8 cellular contexts compared by ENCODE assay signal in the genomic region with DNA sequence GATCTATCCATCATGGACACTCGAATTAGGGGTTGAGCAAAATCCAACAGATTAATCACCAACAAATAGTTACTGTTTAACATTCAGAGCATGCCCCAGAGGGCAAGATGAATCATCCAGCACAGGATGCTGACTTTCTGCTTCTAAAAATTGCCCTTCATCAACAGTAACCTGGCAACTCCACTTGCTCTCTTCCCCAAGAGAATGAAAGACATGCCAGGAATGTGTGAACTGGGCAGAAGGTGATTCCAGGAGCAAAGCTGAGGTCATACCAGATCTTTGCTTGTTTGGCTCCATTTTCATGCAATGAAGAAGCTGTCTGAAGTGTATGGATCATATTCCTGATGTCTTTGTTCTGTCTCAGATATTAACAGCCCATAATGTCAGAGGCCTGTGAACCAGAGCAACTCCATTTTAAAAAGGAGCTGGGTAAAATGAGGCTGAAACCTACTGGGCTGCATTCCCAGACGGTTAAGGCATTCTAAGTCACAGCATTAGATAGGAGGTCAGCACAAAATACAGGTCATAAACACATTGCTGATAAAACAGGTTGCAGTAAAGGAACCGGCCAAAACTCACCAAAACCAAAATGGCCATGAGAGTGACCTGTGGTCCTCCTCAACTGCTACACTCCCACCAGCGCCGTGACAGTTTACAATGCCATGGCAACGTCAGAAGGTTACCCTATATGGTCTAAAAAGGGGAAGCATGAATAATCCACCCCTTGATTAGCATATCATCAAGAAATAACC. TPM values are rescaled to one million over a fixed set of nuclear protein-coding genes. Genes with fewer than 3 reads are reported as not detected.
DNase-seq lines count a peak whose midpoint lies in the region; ATAC-seq and TF ChIP-seq lines count a peak whose summit lies in the region.

No MANE protein-coding gene starts in this region.

- no peak for DNase-seq in CD8-positive, alpha-beta memory T cell
- DNase-seq in SHP77 treated with DMSO at 0.1 percent for 48 hours (lab: John Stamatoyannopoulos, UW) (peak; percentile 16), coronary artery (ENCODE audit: low spot score) (peak; percentile 75)

- no peaks in the 10 kb centered on the region for H3K9me3 Mint-ChIP-seq in CD8-positive, alpha-beta memory T cell

- H3K36me3 Mint-ChIP-seq in CD8-positive, alpha-beta memory T cell, result peaks cover 0 to 10% (median 0%) of the 10 kb centered on the region in 3 donors

- no peaks in the 10 kb centered on the region for H3K27me3 ChIP-seq in CD8-positive, alpha-beta memory T cell (ENCODE audit: insufficient read depth, low read length, poor library complexity, severe bottlenecking)
- no peaks in the 10 kb centered on the region for H3K27me3 ChIP-seq in liver (ENCODE audit: control insufficient read depth in 4 of 4, insufficient read depth in 4 of 4, low read length in 3 of 4)

- peak; percentile 47 to 64 for TF ChIP-seq RAD21 in liver (IDR thresholded peaks at IDR 0.05)

- POLR2A ChIA-PET in CD8-positive, alpha-beta memory T cell (lab: Charles Lee), result interaction anchor here (0.6 to 1.1 kb wide), 2 partner anchors 29 to 454 kb away, joined by 3 read pairs; no protein-coding TSS in a partner anchor
- POLR2A ChIA-PET in HEK293 (lab: Yijun Ruan, JAX), result interaction anchor here (1.2 kb wide), 1 partner anchor 29 kb away, joined by 9 read pairs; the partner anchor contains the start of gene HABP4

- CTCF ChIA-PET in CD8-positive, alpha-beta memory T cell (lab: Charles Lee), result interaction anchor here (1.3 kb wide), 1 partner anchor 12 kb away, joined by 4 read pairs; no protein-coding TSS in a partner anchor
- CTCF ChIA-PET in HEK293 (lab: Yijun Ruan, JAX), result interaction anchor here (0.5 kb wide), 1 partner anchor 838 kb away, joined by 4 read pairs; no protein-coding TSS in a partner anchor

- peaks cover 28 to 35% (median 32%) of the 10 kb centered on the region in 3 donors for H3K4me1 Mint-ChIP-seq in CD8-positive, alpha-beta memory T cell

- H3K9ac ChIP-seq in liver (ENCODE audit: low read depth in 1 of 2, low read length in 2 of 2), result no peak overlapping the region

- peak overlapping the region; percentile 54 to 96 (median 76) for H3K27ac Mint-ChIP-seq in CD8-positive, alpha-beta memory T cell

- WGBS in liver, result 30% methylated on average over 6 of the region's 6 CpGs

- H3K27ac ChIP-seq in CD8-positive, alpha-beta memory T cell (ENCODE audit: low read depth, low read length), result peak overlapping the region; percentile 86
- no peak overlapping the region; the same call in 1 of the 2 replicates for H3K27ac ChIP-seq in HEK293 (ENCODE audit: extremely low read depth, low read depth, low read length)
- peak overlapping the region; percentile 98 to 100 for H3K27ac ChIP-seq in coronary artery
- peak overlapping the region; percentile 97 to 99 for H3K27ac ChIP-seq in liver (ENCODE audit: low read depth in 1 of 2, low read length in 2 of 2)
- peak overlapping the region; percentile 8 for H3K27ac ChIP-seq in temporal lobe (ENCODE audit: low read depth, low read length)

- peaks cover 0 to 3% of the 10 kb centered on the region in 2 donors for H3K27me3 Mint-ChIP-seq in CD8-positive, alpha-beta memory T cell

- TF ChIP-seq CTCF in HEK293 (tag by site-specific recombination; IDR thresholded peaks at IDR 0.05) (no peak), coronary artery (IDR thresholded peaks at IDR 0.05) (no peak), liver (IDR thresholded peaks at IDR 0.05; ENCODE audit: low read depth, low read length, missing input control) (no peak)

- ATAC-seq in HG02938 (IDR thresholded peaks at IDR 0.05; ENCODE audit: unreplicated experiment) (no peak), GM21737 (IDR thresholded peaks at IDR 0.05; ENCODE audit: unreplicated experiment) (no peak)

- H3K4me3 Mint-ChIP-seq in CD8-positive, alpha-beta memory T cell, result peak overlapping the region in 4 of 7 donors; percentile 77 to 97 (median 91)

- H3K4me1 ChIP-seq in CD8-positive, alpha-beta memory T cell (ENCODE audit: insufficient read depth, low read length), result peaks cover 31% of the 10 kb centered on the region
- H3K4me1 ChIP-seq in HEK293 (ENCODE audit: control insufficient read depth, insufficient read depth, low read length) (peaks cover 5% of the 10 kb centered on the region; the same call in 1 of the 2 replicates), liver (ENCODE audit: control insufficient read depth in 4 of 4, insufficient read depth in 4 of 4, low read length in 3 of 4) (peaks cover 4 to 31% (median 27%) of the 10 kb centered on the region in 4 donors)

- no peaks in the 10 kb centered on the region for H3K9me3 ChIP-seq in CD8-positive, alpha-beta memory T cell (ENCODE audit: low read length)
- H3K9me3 ChIP-seq in HEK293 (ENCODE audit: control insufficient read depth, insufficient read depth, low read depth, low read length), result no peaks in the 10 kb centered on the region
- H3K9me3 ChIP-seq in liver (ENCODE audit: control insufficient read depth in 4 of 4, low read length in 3 of 4), result no peaks in the 10 kb centered on the region

- no peak overlapping the region for H3K4me3 ChIP-seq in CD8-positive, alpha-beta memory T cell (ENCODE audit: low read length)
- H3K4me3 ChIP-seq in HEK293 (ENCODE audit: low read depth, low read length), result no peak overlapping the region
- no peak overlapping the region for H3K4me3 ChIP-seq in coronary artery
- no peak overlapping the region for H3K4me3 ChIP-seq in liver (ENCODE audit: low read depth in 1 of 3, low read length in 3 of 3)

- no peaks in the 10 kb centered on the region for H3K36me3 ChIP-seq in CD8-positive, alpha-beta memory T cell (ENCODE audit: insufficient read depth, low read length)
- H3K36me3 ChIP-seq in HEK293 (ENCODE audit: control insufficient read depth in 2 of 2, insufficient read depth in 1 of 2, low read length in 2 of 2) (peaks cover 0 to 7% of the 10 kb centered on the region in 2 experiments; a peak in 2 of 3 replicates), liver (ENCODE audit: control insufficient read depth in 4 of 4, insufficient read depth in 3 of 4, low read depth in 1 of 4, low read length in 3 of 4) (no peaks in the 10 kb centered on the region)

TF ChIP-seq in HEK293, 187 proteins besides CTCF, POLR2A, EP300 and RAD21 (continues in another document):
- TF ChIP-seq KLF10 (tag by site-specific recombination; IDR thresholded peaks at IDR 0.05) (peak; percentile 59; the same call in 1 of the 2 replicates), HOXC10 (CRISPR knock-in tag; IDR thresholded peaks at IDR 0.05) (no peak), ZBTB1 (tag by site-specific recombination; IDR thresholded peaks at IDR 0.05) (no peak), ZNF366 (tag by site-specific recombination; conservative IDR thresholded peaks at IDR 0.05) (peak; percentile 85), ZNF654 (tag by site-specific recombination; IDR thresholded peaks at IDR 0.05; ENCODE audit: low read depth) (no peak)
- TF ChIP-seq, protein P1, sequence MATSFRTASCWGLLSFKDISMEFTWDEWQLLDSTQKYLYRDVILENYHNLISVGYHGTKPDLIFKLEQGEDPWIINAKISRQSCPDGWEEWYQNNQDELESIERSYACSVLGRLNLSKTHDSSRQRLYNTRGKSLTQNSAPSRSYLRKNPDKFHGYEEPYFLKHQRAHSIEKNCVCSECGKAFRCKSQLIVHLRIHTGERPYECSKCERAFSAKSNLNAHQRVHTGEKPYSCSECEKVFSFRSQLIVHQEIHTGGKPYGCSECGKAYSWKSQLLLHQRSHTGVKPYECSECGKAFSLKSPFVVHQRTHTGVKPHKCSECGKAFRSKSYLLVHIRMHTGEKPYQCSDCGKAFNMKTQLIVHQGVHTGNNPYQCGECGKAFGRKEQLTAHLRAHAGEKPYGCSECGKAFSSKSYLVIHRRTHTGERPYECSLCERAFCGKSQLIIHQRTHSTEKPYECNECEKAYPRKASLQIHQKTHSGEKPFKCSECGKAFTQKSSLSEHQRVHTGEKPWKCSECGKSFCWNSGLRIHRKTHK (tag by site-specific recombination; IDR thresholded peaks at IDR 0.05), result no peak

TF ChIP-seq in liver, 16 proteins besides CTCF, POLR2A, EP300 and RAD21 (continues in another document):
- peak; percentile 38 for TF ChIP-seq TAF1 (conservative IDR thresholded peaks at IDR 0.05)
- TF ChIP-seq, protein P2, sequence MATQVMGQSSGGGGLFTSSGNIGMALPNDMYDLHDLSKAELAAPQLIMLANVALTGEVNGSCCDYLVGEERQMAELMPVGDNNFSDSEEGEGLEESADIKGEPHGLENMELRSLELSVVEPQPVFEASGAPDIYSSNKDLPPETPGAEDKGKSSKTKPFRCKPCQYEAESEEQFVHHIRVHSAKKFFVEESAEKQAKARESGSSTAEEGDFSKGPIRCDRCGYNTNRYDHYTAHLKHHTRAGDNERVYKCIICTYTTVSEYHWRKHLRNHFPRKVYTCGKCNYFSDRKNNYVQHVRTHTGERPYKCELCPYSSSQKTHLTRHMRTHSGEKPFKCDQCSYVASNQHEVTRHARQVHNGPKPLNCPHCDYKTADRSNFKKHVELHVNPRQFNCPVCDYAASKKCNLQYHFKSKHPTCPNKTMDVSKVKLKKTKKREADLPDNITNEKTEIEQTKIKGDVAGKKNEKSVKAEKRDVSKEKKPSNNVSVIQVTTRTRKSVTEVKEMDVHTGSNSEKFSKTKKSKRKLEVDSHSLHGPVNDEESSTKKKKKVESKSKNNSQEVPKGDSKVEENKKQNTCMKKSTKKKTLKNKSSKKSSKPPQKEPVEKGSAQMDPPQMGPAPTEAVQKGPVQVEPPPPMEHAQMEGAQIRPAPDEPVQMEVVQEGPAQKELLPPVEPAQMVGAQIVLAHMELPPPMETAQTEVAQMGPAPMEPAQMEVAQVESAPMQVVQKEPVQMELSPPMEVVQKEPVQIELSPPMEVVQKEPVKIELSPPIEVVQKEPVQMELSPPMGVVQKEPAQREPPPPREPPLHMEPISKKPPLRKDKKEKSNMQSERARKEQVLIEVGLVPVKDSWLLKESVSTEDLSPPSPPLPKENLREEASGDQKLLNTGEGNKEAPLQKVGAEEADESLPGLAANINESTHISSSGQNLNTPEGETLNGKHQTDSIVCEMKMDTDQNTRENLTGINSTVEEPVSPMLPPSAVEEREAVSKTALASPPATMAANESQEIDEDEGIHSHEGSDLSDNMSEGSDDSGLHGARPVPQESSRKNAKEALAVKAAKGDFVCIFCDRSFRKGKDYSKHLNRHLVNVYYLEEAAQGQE (IDR thresholded peaks at IDR 0.05), result peak; percentile 61

RNA-seq across cellular contexts. Expression of gene ZNF367, which starts 2.5 kb away (rescaled TPM):
- 10 to 100 TPM; 47.8 to 51.9 TPM for total RNA-seq in CD8-positive, alpha-beta memory T cell
- 1.5 TPM for polyA plus RNA-seq in CD8-positive, alpha-beta memory T cell
- total RNA-seq in liver (10 to 100 TPM in 1 of 2 donors, 1 to 10 TPM in 1; 1.8 to 18.1 TPM), temporal lobe (2.7 TPM)
- polyA plus RNA-seq in liver, result 1 to 10 TPM in 1 of 2 donors, under 1 TPM in 1; 0.36 to 2.1 TPM

RNA-seq across cellular contexts. Expression of gene HABP4, which starts 29.3 kb away (rescaled TPM):
- 10 to 100 TPM; 20.4 to 21.0 TPM for total RNA-seq in CD8-positive, alpha-beta memory T cell
- 24.1 TPM for polyA plus RNA-seq in CD8-positive, alpha-beta memory T cell
- total RNA-seq in liver, result 1 to 10 TPM; 2.6 to 3.3 TPM
- 1 to 10 TPM; 1.1 to 4.0 TPM for polyA plus RNA-seq in liver
- total RNA-seq in temporal lobe, result 13.0 TPM

RNA-seq across cellular contexts. Expression of gene SLC35D2, which starts 37.1 kb away (rescaled TPM):
- 1 to 10 TPM; 7.9 to 8.3 TPM for total RNA-seq in CD8-positive, alpha-beta memory T cell
- 29.1 TPM for polyA plus RNA-seq in CD8-positive, alpha-beta memory T cell
- total RNA-seq in liver, result 10 to 100 TPM; 27.9 to 44.6 TPM
- polyA plus RNA-seq in liver, result 10 to 100 TPM; 19.2 to 27.2 TPM
- total RNA-seq in temporal lobe, result 1.5 TPM

Comparison
In these comparisons a context has a peak if more than half of its experiments do, and no peak if none do; other contexts are left out.
1. DNase-seq: peak in SHP77 treated with DMSO at 0.1 percent for 48 hours (single experiment) and coronary artery (single experiment); none in CD8-positive, alpha-beta memory T cell (0 of 5).